9 cellular contexts compared by ENCODE assay signal in genomic region chr11:35945137-35945518, GRCh38. TPM values are rescaled to one million over a fixed set of nuclear protein-coding genes. Genes with fewer than 3 reads are reported as not detected.
DNase-seq lines count a peak whose midpoint lies in the region; ATAC-seq and TF ChIP-seq lines count a peak whose summit lies in the region.
"Had no signal": no experiment of that assay in that cellular context is flagged by ENCODE, and none has a peak within 500 bp of the region (broad histone marks: within the 10 kb centered on the region; RNA-seq: fewer than 3 reads in every experiment).

No MANE protein-coding gene starts in this region.

- H3K4me3 ChIP-seq in BJ (ENCODE audit: low read depth, low read length), result peak overlapping the region; percentile 55; the same call in 1 of the 2 replicates
- peak overlapping the region; percentile 68 for H3K4me3 ChIP-seq in LNCaP clone FGC (ENCODE audit: low read depth, low read length)

- H3K27ac Mint-ChIP-seq in chondrocyte (ENCODE audit: unreplicated experiment), result peak overlapping the region; percentile 81
- H3K27ac Mint-ChIP-seq in nephron progenitor cell, result no peak overlapping the region

- H3K4me1 Mint-ChIP-seq in chondrocyte (ENCODE audit: low read depth) (peaks cover 31% of the 10 kb centered on the region), nephron progenitor cell (peaks cover 79% of the 10 kb centered on the region)

- no peaks in the 10 kb centered on the region for H3K9me3 Mint-ChIP-seq in chondrocyte (ENCODE audit: low read depth)
- no peaks in the 10 kb centered on the region for H3K9me3 Mint-ChIP-seq in nephron progenitor cell

- no peak for DNase-seq in BJ (ENCODE audit: low read depth)
- DNase-seq in LNCaP clone FGC (ENCODE audit: low read depth), result no peak
- no peak for DNase-seq in chondrocyte (ENCODE audit: low spot score)
- no peak for DNase-seq in nephron progenitor cell
- no peak for DNase-seq in NCI-H187 (lab: John Stamatoyannopoulos, UW)
- DNase-seq in HCEC 1CT, result no peak
- DNase-seq in Ammon's horn (ENCODE audit: low spot score), result no peak
- DNase-seq: stimulated activated CD8-positive, alpha-beta memory T cell treated with anti-CD3 and anti-CD28 coated beads, Interleukin-4, amount 100 ng/mL, for 48 hours had no signal

- POLR2A ChIA-PET in BJ (lab: Charles Lee), result no interaction called here

- CTCF ChIA-PET in BJ (lab: Yijun Ruan, JAX), result interaction anchor here (1.1 kb wide), 1 partner anchor 123 kb away, joined by 3 read pairs; no protein-coding TSS in a partner anchor

- H3K27me3 Mint-ChIP-seq in chondrocyte (ENCODE audit: low read depth) (no peaks in the 10 kb centered on the region), nephron progenitor cell (ENCODE audit: low read depth, poor library complexity) (peaks cover 3% of the 10 kb centered on the region)

- TF ChIP-seq CTCF in BJ (IDR thresholded peaks at IDR 0.05; ENCODE audit: insufficient read depth, low read depth, low read length) (no peak), LNCaP clone FGC (IDR thresholded peaks at IDR 0.05; ENCODE audit: control insufficient read depth, extremely low read depth, insufficient read depth) (no peak), chondrocyte (IDR thresholded peaks at IDR 0.05) (no peak), nephron progenitor cell (IDR thresholded peaks at IDR 0.05) (no peak)

- H3K36me3 ChIP-seq in BJ (ENCODE audit: control insufficient read depth, insufficient read depth, low read length), result no peaks in the 10 kb centered on the region

- H3K27me3 ChIP-seq in BJ (ENCODE audit: control insufficient read depth, insufficient read depth, low read length), result peaks cover 3% of the 10 kb centered on the region; the same call in 1 of the 2 replicates

- no peak for ATAC-seq in HG02678 (IDR thresholded peaks at IDR 0.05; ENCODE audit: unreplicated experiment)

- H3K4me3 Mint-ChIP-seq in chondrocyte (ENCODE audit: unreplicated experiment) (peak overlapping the region; percentile 86), nephron progenitor cell (peak overlapping the region; percentile 95)

- H3K36me3 Mint-ChIP-seq in chondrocyte (ENCODE audit: low read depth) (no peaks in the 10 kb centered on the region), nephron progenitor cell (ENCODE audit: low read depth) (peaks cover 15% of the 10 kb centered on the region)

RNA-seq across cellular contexts. Expression of gene LDLRAD3, which starts 1.3 kb away (rescaled TPM):
- 3.5 and 4.0 TPM in 2 replicates for polyA plus RNA-seq in BJ (2011; rRNA removed)
- 6.3 and 13.4 TPM in 2 replicates for polyA minus RNA-seq in BJ (2011; rRNA and poly(A)+ RNA removed)
- total RNA-seq in chondrocyte, result 7.4 to 14.8 TPM (median 8.6 TPM) in 3 replicates
